12 cellular contexts compared by ENCODE assay signal in genomic region chr20:60054716-60055371, GRCh38.
DNase-seq lines count a peak whose midpoint lies in the region; ATAC-seq and TF ChIP-seq lines count a peak whose summit lies in the region.
"Had no signal": no experiment of that assay in that cellular context is flagged by ENCODE, and none has a peak within 500 bp of the region (broad histone marks: within the 10 kb centered on the region; RNA-seq: fewer than 3 reads in every experiment).

No MANE protein-coding gene starts in this region.

- H3K36me3 Mint-ChIP-seq in activated T-cell treated with anti-CD3 and anti-CD28 coated beads, Interleukin-2, amount 50 U/mL, for 4 hours (ENCODE audit: insufficient read depth) = no peaks in the 10 kb centered on the region

- H3K4me3 ChIP-seq in NB4 (ENCODE audit: low read depth, low read length) = peak overlapping the region; percentile 80
- H3K4me3 ChIP-seq: GM23338 had no signal

- TF ChIP-seq POLR2A in NB4 (IDR thresholded peaks at IDR 0.05; ENCODE audit: extremely low read depth, insufficient read length) = peak; percentile 64

- DNase-seq in activated T-cell treated with anti-CD3 and anti-CD28 coated beads, Interleukin-2, amount 50 U/mL, for 4 hours = no peak
- DNase-seq in activated T-cell treated with anti-CD3 and anti-CD28 coated beads, Interleukin-2, amount 50 U/mL, for 1 hour = no peak
- DNase-seq in NB4 (ENCODE audit: low read depth) (peak; percentile 99), caudate nucleus (lab: John Stamatoyannopoulos, UW) (no peak), substantia nigra (lab: John Stamatoyannopoulos, UW) (no peak), mesenteric fat pad (ENCODE audit: low spot score) (no peak), D341Med (ENCODE audit: low spot score) (no peak), omental fat pad (ENCODE audit: low spot score) (no peak)
- DNase-seq: effector CD8-positive, alpha-beta T cell; NCI-H774; occipital lobe had no signal

- H3K9me3 Mint-ChIP-seq in activated T-cell treated with anti-CD3 and anti-CD28 coated beads, Interleukin-2, amount 50 U/mL, for 4 hours = no peaks in the 10 kb centered on the region
- H3K9me3 Mint-ChIP-seq: GM23338 had no signal

- TF ChIP-seq CTCF in NB4 (IDR thresholded peaks at IDR 0.05; ENCODE audit: low read depth, low read length) (no peak), omental fat pad (IDR thresholded peaks at IDR 0.05) (no peak)

- peaks cover 45% of the 10 kb centered on the region for H3K4me1 Mint-ChIP-seq in activated T-cell treated with anti-CD3 and anti-CD28 coated beads, Interleukin-2, amount 50 U/mL, for 4 hours (ENCODE audit: low read depth)

- H3K27ac ChIP-seq in caudate nucleus (ENCODE audit: low read depth, low read length) (peak overlapping the region; percentile 44), substantia nigra (ENCODE audit: low read depth, low read length, poor library complexity, severe bottlenecking) (peak overlapping the region; percentile 28)

- H3K4me3 Mint-ChIP-seq in activated T-cell treated with anti-CD3 and anti-CD28 coated beads, Interleukin-2, amount 50 U/mL, for 4 hours = peak overlapping the region; percentile 29
- H3K4me3 Mint-ChIP-seq: GM23338 had no signal

- ATAC-seq in activated T-cell treated with anti-CD3 and anti-CD28 coated beads, Interleukin-2, amount 50 U/mL, for 4 hours = no peak
- ATAC-seq in omental fat pad (ENCODE audit: low FRiP score) = no peak
- ATAC-seq: GM23338 had no signal

- no peaks in the 10 kb centered on the region for H3K27me3 Mint-ChIP-seq in activated T-cell treated with anti-CD3 and anti-CD28 coated beads, Interleukin-2, amount 50 U/mL, for 4 hours (ENCODE audit: low read depth)
